9 cellular contexts compared by ENCODE assay signal in genomic region chr11:100684101-100685065, GRCh38. TPM values are rescaled to one million over a fixed set of nuclear protein-coding genes. Genes with fewer than 3 reads are reported as not detected.
DNase-seq lines count a peak whose midpoint lies in the region; ATAC-seq and TF ChIP-seq lines count a peak whose summit lies in the region.
"Had no signal": no experiment of that assay in that cellular context is flagged by ENCODE, and none has a peak within 500 bp of the region (broad histone marks: within the 10 kb centered on the region; RNA-seq: fewer than 3 reads in every experiment).

No MANE protein-coding gene starts in this region.

- peaks cover 0 to 58% (median 13%) of the 10 kb centered on the region in 3 donors for H3K4me1 ChIP-seq in esophagus squamous epithelium

- no peak overlapping the region for H3K4me3 Mint-ChIP-seq in Calu3 (ENCODE audit: low read depth, unreplicated experiment)

- H3K9me3 Mint-ChIP-seq in Calu3 (ENCODE audit: low read depth, unreplicated experiment) = no peaks in the 10 kb centered on the region

- 34 to 44% methylated on average over 6 of the region's 6 CpGs for WGBS in esophagus squamous epithelium, 2 donors

- TF ChIP-seq CTCF in Calu3 (IDR thresholded peaks at IDR 0.05; ENCODE audit: unreplicated experiment) (no peak), esophagus squamous epithelium (IDR thresholded peaks at IDR 0.05) (no peak)

- no peak for DNase-seq in Calu3
- DNase-seq in esophagus squamous epithelium (lab: John Stamatoyannopoulos, UW) = no peak
- DNase-seq in NCI-H82 treated with DMSO at 0.1 percent for 48 hours (lab: John Stamatoyannopoulos, UW; ENCODE audit: unreplicated experiment) = no peak
- no peak for DNase-seq in midbrain (lab: John Stamatoyannopoulos, UW)
- no peak for DNase-seq in Right ventricle myocardium superior
- DNase-seq in D341Med (ENCODE audit: low spot score) = no peak
- DNase-seq: mucosa of descending colon had no signal

- H3K27ac Mint-ChIP-seq in Calu3 (ENCODE audit: unreplicated experiment) = peak overlapping the region; percentile 52

- no peak overlapping the region for H3K4me3 ChIP-seq in esophagus squamous epithelium
- H3K4me3 ChIP-seq: mucosa of descending colon had no signal

- peak; percentile 27 for ATAC-seq in GM21423 (IDR thresholded peaks at IDR 0.05; ENCODE audit: unreplicated experiment)
- ATAC-seq in HG03460 (IDR thresholded peaks at IDR 0.05; ENCODE audit: unreplicated experiment) = peak; percentile 33
- ATAC-seq in Right ventricle myocardium superior (ENCODE audit: poor library complexity) = no peak
- ATAC-seq: mucosa of descending colon had no signal

- TF ChIP-seq POLR2A in esophagus squamous epithelium (IDR thresholded peaks at IDR 0.05) = no peak

- intact Hi-C loops in Calu3 (cut with micrococcal nuclease; ENCODE audit: unreplicated experiment) (loop anchor here (1.0 to 2.0 kb wide), 2 partner anchors 144 to 248 kb away; no protein-coding TSS in a partner anchor), esophagus squamous epithelium (cut with DNase I) (loop anchor here (10.0 kb wide), 2 partner anchors 170 to 240 kb away; no protein-coding TSS in a partner anchor), Right ventricle myocardium superior (cut with DNase I) (loop anchor here (5.0 to 10.0 kb wide), 2 partner anchors 100 to 243 kb away; no protein-coding TSS in a partner anchor)

- H3K4me1 Mint-ChIP-seq in Calu3 (ENCODE audit: low read depth, unreplicated experiment) = peaks cover 43% of the 10 kb centered on the region

- no peaks in the 10 kb centered on the region for H3K36me3 ChIP-seq in esophagus squamous epithelium

- BruUV-seq in Calu3 (replicated peaks; lab: Mats Ljungman, UMichigan) = no TSS peak

- no peaks in the 10 kb centered on the region for H3K9me3 ChIP-seq in esophagus squamous epithelium
- H3K9me3 ChIP-seq: mucosa of descending colon had no signal

- no peaks in the 10 kb centered on the region for H3K27me3 Mint-ChIP-seq in Calu3 (ENCODE audit: unreplicated experiment)

- CTCF ChIA-PET in Calu3 (lab: Charles Lee) = interaction anchor here (0.7 to 2.6 kb wide), 5 partner anchors 92 to 177 kb away, joined by 3 to 23 read pairs (median 3); no protein-coding TSS in a partner anchor

- H3K27ac ChIP-seq in esophagus squamous epithelium = peak overlapping the region in 3 of 4 donors; percentile 52 to 70 (median 68)

- peaks cover 18% of the 10 kb centered on the region for H3K36me3 Mint-ChIP-seq in Calu3 (ENCODE audit: insufficient read depth, unreplicated experiment)

- no peaks in the 10 kb centered on the region for H3K27me3 ChIP-seq in esophagus squamous epithelium

RNA-seq across cellular contexts. Expression of gene ARHGAP42, which starts 2.7 kb away (rescaled TPM):
- 9.9 and 10.3 TPM in 2 replicates for total RNA-seq in Calu3 (2022)
- 10 to 100 TPM in 1 of 4 donors, 1 to 10 TPM in 3; 3.5 to 10.1 (median 6.4) TPM for total RNA-seq in esophagus squamous epithelium
- total RNA-seq in Right ventricle myocardium superior = 7.2 TPM
